15 cellular contexts compared by ENCODE assay signal in the genomic region with DNA sequence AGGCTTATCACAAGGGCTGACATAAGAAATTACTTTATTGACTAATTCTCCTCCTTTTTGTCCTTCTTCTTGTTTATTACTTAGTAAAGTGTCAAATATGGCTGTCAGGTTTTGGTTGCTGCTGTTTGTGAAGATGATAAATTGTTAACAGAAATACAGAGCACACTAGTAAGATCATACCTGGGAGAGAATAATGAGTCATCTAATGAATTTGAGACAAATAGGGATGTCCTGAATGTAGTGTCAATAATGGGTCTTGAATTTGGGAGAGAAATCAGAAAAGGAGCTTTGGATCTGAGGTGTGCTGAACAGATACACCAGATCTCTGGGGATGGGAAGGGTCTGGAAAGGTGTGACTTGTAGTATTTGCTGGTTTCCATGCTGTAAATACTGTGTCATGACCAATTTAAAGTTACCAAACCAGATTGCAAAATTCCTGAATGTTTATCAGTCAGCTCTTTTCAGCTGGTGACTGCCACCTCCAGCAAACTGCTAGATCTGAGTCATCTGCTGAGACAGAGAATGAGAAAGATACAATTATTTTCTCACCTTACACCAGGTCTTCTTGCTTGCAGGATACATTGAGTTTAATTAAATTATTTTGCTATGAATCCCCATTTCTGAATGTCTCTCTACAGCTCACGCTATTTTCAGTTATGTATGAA.
DNase-seq lines count a peak whose midpoint lies in the region; ATAC-seq and TF ChIP-seq lines count a peak whose summit lies in the region.
"Had no signal": no experiment of that assay in that cellular context is flagged by ENCODE, and none has a peak within 500 bp of the region (broad histone marks: within the 10 kb centered on the region; RNA-seq: fewer than 3 reads in every experiment).

No MANE protein-coding gene starts in this region.

- TF ChIP-seq CTCF in PC-9 (conservative IDR thresholded peaks at IDR 0.05): no peak

- no peak overlapping the region for H3K4me3 Mint-ChIP-seq in stimulated activated naive CD8-positive, alpha-beta T cell treated with anti-CD3 and anti-CD28 coated beads, Interleukin-15, amount 100 ng/mL, for 72 hours

- H3K9me3 Mint-ChIP-seq in stimulated activated naive CD8-positive, alpha-beta T cell treated with anti-CD3 and anti-CD28 coated beads, Interleukin-15, amount 100 ng/mL, for 72 hours: peaks cover 0 to 5% of the 10 kb centered on the region in 2 donors

- peak; percentile 14 for DNase-seq in stimulated activated CD4-positive, alpha-beta T cell treated with anti-CD3 and anti-CD28 coated beads, Interleukin-1b, Interleukin-23, amount 100 ng/mL, for 48 hours
- DNase-seq in stimulated activated CD4-positive, alpha-beta T cell treated with anti-CD3 and anti-CD28 coated beads, Interleukin-4, amount 100 ng/mL, for 1 hour: no peak
- DNase-seq in PC-9: peak; percentile 15 to 52
- DNase-seq in stimulated activated naive CD8-positive, alpha-beta T cell treated with anti-CD3 and anti-CD28 coated beads, Interleukin-15, amount 100 ng/mL, for 72 hours: no peak
- no peak for DNase-seq in NCI-H1092 (lab: John Stamatoyannopoulos, UW)
- DNase-seq in NCI-H226: no peak
- DNase-seq: activated CD4-positive, alpha-beta T cell treated with anti-CD3 and anti-CD28 coated beads for 4 hours; foreskin fibroblast; NCI-H187; NCI-H446 treated with DMSO at 0.1 percent for 48 hours; stimulated activated CD4-positive, alpha-beta T cell treated with anti-CD3 and anti-CD28 coated beads, Interleukin-4, amount 100 ng/mL, for 4 hours; stimulated activated CD8-positive, alpha-beta memory T cell treated with anti-CD3 and anti-CD28 coated beads, Interleukin-4, amount 100 ng/mL, for 48 hours had no signal

- no peaks in the 10 kb centered on the region for H3K9me2 ChIP-seq in PC-9 (ENCODE audit: insufficient read depth)

- BruUV-seq in PC-9 (replicated peaks; lab: Mats Ljungman, UMichigan): no TSS peak

- H3K27ac ChIP-seq in PC-9: peak overlapping the region; percentile 25; the same call in 1 of the 2 replicates
- H3K27ac ChIP-seq: thoracic aorta had no signal

- POLR2A ChIA-PET in PC-9 (lab: Charles Lee; ENCODE audit: unreplicated experiment): interaction anchor here (0.7 kb wide), 1 partner anchor 759 kb away, joined by 4 read pairs; a partner anchor contains a TSS

- peaks cover 53% of the 10 kb centered on the region for H3K4me1 Mint-ChIP-seq in stimulated activated naive CD8-positive, alpha-beta T cell treated with anti-CD3 and anti-CD28 coated beads, Interleukin-15, amount 100 ng/mL, for 72 hours

- CTCF ChIA-PET in PC-9 (lab: Charles Lee): no interaction called here

- no peaks in the 10 kb centered on the region for H3K9me3 ChIP-seq in PC-9 (ENCODE audit: insufficient read depth, low read depth)
- H3K9me3 ChIP-seq: thoracic aorta had no signal

- H3K4me1 ChIP-seq in PC-9 (replicated peaks; ENCODE audit: insufficient read depth): peaks cover 15% of the 10 kb centered on the region

- peaks cover 9% of the 10 kb centered on the region for H3F3A ChIP-seq in PC-9 (ENCODE audit: insufficient read depth, low read depth)

- peak; percentile 63 for ATAC-seq in esophagus mucosa
- peak; percentile 72 for ATAC-seq in stimulated activated naive CD8-positive, alpha-beta T cell treated with anti-CD3 and anti-CD28 coated beads, Interleukin-15, amount 100 ng/mL, for 72 hours
- no peak for ATAC-seq in SK-N-SH treated with all-trans-retinoic acid at 6 μM for 48 hours

- no peaks in the 10 kb centered on the region for H3K79me2 ChIP-seq in PC-9 (ENCODE audit: low read depth)

- no peaks in the 10 kb centered on the region for H3K27me3 ChIP-seq in PC-9 (ENCODE audit: insufficient read depth, low read depth)

- 0 out of 2 replicates have a peak overlapping the region, but pooled peaks have one; percentile 4 for H3K4me2 ChIP-seq in PC-9

- no peak overlapping the region for H2AFZ ChIP-seq in PC-9

- no peak overlapping the region for H3K27ac Mint-ChIP-seq in stimulated activated naive CD8-positive, alpha-beta T cell treated with anti-CD3 and anti-CD28 coated beads, Interleukin-15, amount 100 ng/mL, for 72 hours

- H4K20me1 ChIP-seq in PC-9 (ENCODE audit: insufficient read depth): no peaks in the 10 kb centered on the region

- H3K4me3 ChIP-seq in PC-9: no peak overlapping the region
- H3K4me3 ChIP-seq: thoracic aorta had no signal

- intact Hi-C loops in PC-9 (cut with micrococcal nuclease; ENCODE audit: unreplicated experiment): no loop called here

- H3K27me3 Mint-ChIP-seq in stimulated activated naive CD8-positive, alpha-beta T cell treated with anti-CD3 and anti-CD28 coated beads, Interleukin-15, amount 100 ng/mL, for 72 hours: no peaks in the 10 kb centered on the region

- H3K36me3 ChIP-seq in PC-9 (ENCODE audit: low read depth): no peaks in the 10 kb centered on the region
- H3K36me3 ChIP-seq: thoracic aorta had no signal

TF ChIP-seq in SK-N-SH treated with all-trans-retinoic acid at 6 μM for 48 hours, 23 proteins besides CTCF, POLR2A, EP300 and RAD21 (continues in another document):
- TF ChIP-seq RARB (CRISPR knock-in tag; IDR thresholded peaks at IDR 0.05) (no peak), ZNF565 (CRISPR knock-in tag; conservative IDR thresholded peaks at IDR 0.05; ENCODE audit: low read depth) (no peak), ZC3H10 (CRISPR knock-in tag; IDR thresholded peaks at IDR 0.05) (no peak), ZFP3 (CRISPR knock-in tag; IDR thresholded peaks at IDR 0.05) (no peak), SNAI2 (CRISPR knock-in tag; IDR thresholded peaks at IDR 0.05) (no peak), ESRRG (CRISPR knock-in tag; IDR thresholded peaks at IDR 0.05) (no peak), ZFP30 (CRISPR knock-in tag; IDR thresholded peaks at IDR 0.05) (no peak), BACH2 (CRISPR knock-in tag; IDR thresholded peaks at IDR 0.05; ENCODE audit: borderline replicate concordance) (no peak), OSR1 (CRISPR knock-in tag; IDR thresholded peaks at IDR 0.05) (no peak), ZNF8 (CRISPR knock-in tag; IDR thresholded peaks at IDR 0.05) (no peak)
- TF ChIP-seq, protein P1, sequence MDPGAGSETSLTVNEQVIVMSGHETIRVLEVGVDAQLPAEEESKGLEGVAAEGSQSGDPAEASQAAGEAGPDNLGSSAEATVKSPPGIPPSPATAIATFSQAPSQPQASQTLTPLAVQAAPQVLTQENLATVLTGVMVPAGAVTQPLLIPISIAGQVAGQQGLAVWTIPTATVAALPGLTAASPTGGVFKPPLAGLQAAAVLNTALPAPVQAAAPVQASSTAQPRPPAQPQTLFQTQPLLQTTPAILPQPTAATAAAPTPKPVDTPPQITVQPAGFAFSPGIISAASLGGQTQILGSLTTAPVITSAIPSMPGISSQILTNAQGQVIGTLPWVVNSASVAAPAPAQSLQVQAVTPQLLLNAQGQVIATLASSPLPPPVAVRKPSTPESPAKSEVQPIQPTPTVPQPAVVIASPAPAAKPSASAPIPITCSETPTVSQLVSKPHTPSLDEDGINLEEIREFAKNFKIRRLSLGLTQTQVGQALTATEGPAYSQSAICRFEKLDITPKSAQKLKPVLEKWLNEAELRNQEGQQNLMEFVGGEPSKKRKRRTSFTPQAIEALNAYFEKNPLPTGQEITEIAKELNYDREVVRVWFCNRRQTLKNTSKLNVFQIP (CRISPR knock-in tag; IDR thresholded peaks at IDR 0.05; ENCODE audit: borderline replicate concordance, low read depth): no peak
- TF ChIP-seq, protein P2, sequence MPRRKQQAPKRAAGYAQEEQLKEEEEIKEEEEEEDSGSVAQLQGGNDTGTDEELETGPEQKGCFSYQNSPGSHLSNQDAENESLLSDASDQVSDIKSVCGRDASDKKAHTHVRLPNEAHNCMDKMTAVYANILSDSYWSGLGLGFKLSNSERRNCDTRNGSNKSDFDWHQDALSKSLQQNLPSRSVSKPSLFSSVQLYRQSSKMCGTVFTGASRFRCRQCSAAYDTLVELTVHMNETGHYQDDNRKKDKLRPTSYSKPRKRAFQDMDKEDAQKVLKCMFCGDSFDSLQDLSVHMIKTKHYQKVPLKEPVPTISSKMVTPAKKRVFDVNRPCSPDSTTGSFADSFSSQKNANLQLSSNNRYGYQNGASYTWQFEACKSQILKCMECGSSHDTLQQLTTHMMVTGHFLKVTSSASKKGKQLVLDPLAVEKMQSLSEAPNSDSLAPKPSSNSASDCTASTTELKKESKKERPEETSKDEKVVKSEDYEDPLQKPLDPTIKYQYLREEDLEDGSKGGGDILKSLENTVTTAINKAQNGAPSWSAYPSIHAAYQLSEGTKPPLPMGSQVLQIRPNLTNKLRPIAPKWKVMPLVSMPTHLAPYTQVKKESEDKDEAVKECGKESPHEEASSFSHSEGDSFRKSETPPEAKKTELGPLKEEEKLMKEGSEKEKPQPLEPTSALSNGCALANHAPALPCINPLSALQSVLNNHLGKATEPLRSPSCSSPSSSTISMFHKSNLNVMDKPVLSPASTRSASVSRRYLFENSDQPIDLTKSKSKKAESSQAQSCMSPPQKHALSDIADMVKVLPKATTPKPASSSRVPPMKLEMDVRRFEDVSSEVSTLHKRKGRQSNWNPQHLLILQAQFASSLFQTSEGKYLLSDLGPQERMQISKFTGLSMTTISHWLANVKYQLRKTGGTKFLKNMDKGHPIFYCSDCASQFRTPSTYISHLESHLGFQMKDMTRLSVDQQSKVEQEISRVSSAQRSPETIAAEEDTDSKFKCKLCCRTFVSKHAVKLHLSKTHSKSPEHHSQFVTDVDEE (CRISPR knock-in tag; IDR thresholded peaks at IDR 0.05): no peak
- TF ChIP-seq, protein P3, sequence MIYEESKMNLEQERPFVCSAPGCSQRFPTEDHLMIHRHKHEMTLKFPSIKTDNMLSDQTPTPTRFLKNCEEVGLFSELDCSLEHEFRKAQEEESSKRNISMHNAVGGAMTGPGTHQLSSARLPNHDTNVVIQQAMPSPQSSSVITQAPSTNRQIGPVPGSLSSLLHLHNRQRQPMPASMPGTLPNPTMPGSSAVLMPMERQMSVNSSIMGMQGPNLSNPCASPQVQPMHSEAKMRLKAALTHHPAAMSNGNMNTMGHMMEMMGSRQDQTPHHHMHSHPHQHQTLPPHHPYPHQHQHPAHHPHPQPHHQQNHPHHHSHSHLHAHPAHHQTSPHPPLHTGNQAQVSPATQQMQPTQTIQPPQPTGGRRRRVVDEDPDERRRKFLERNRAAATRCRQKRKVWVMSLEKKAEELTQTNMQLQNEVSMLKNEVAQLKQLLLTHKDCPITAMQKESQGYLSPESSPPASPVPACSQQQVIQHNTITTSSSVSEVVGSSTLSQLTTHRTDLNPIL (CRISPR knock-in tag; IDR thresholded peaks at IDR 0.05; ENCODE audit: low read depth): no peak

Comparison
In these comparisons a context has a peak if more than half of its experiments do, and no peak if none do; other contexts are left out.
1. DNase-seq: peak in stimulated activated CD4-positive, alpha-beta T cell treated with anti-CD3 and anti-CD28 coated beads, Interleukin-1b, Interleukin-23, amount 100 ng/mL, for 48 hours (single experiment) and PC-9 (2 of 2); none in stimulated activated CD4-positive, alpha-beta T cell treated with anti-CD3 and anti-CD28 coated beads, Interleukin-4, amount 100 ng/mL, for 1 hour (single experiment), stimulated activated naive CD8-positive, alpha-beta T cell treated with anti-CD3 and anti-CD28 coated beads, Interleukin-15, amount 100 ng/mL, for 72 hours (0 of 2), NCI-H1092 (single experiment) and NCI-H226 (single experiment).